Comparison of ENCODE assay signal across 2 cellular contexts in genomic region chr6:125750692-125751333, GRCh38.
A peak's percentile ranks its signal among the peaks of the same experiment; 100 is the strongest.
TF ChIP-seq lines count a peak whose summit lies in the region.

No MANE protein-coding gene starts in this region.

TF ChIP-seq in HEK293, 187 proteins besides CTCF, POLR2A, EP300 and RAD21:
- TF ChIP-seq ZNF610 (tag by site-specific recombination; IDR thresholded peaks at IDR 0.05; ENCODE audit: borderline replicate concordance) = no peak
- TF ChIP-seq ZFP37 (tag by site-specific recombination; IDR thresholded peaks at IDR 0.05) = 0 out of 2 replicates have a peak, but pooled peaks have one; percentile 37
- peak; percentile 42; the same call in 1 of the 2 replicates for TF ChIP-seq PRDM1 (tag by site-specific recombination; IDR thresholded peaks at IDR 0.05)

TF ChIP-seq in GM12878, 131 proteins besides CTCF, POLR2A, EP300 and RAD21:
- TF ChIP-seq CHD4 (IDR thresholded peaks at IDR 0.05) (no peak), HDGF (IDR thresholded peaks at IDR 0.05) (no peak), CEBPB (IDR thresholded peaks at IDR 0.05; ENCODE audit: borderline replicate concordance in 1 of 2, low read depth in 2 of 2, low read length in 2 of 2) (no peak), FOXM1 (IDR thresholded peaks at IDR 0.05; ENCODE audit: low read depth, low read length) (no peak), TARDBP (IDR thresholded peaks at IDR 0.05; ENCODE audit: borderline replicate concordance) (no peak), HSF1 (IDR thresholded peaks at IDR 0.05; ENCODE audit: low read depth, low read length) (no peak), ZNF622 (IDR thresholded peaks at IDR 0.05) (no peak), MEF2B (IDR thresholded peaks at IDR 0.05; ENCODE audit: partially characterized antibody, poor library complexity, severe bottlenecking) (no peak), SMC3 (IDR thresholded peaks at IDR 0.05; ENCODE audit: borderline replicate concordance, low read length) (no peak), MYB (IDR thresholded peaks at IDR 0.05; ENCODE audit: borderline replicate concordance, low read depth, low read length) (no peak), CHD2 (IDR thresholded peaks at IDR 0.05; ENCODE audit: borderline replicate concordance, low read depth, low read length) (no peak), RUNX3 (IDR thresholded peaks at IDR 0.05; ENCODE audit: low read length) (no peak), JUNB (IDR thresholded peaks at IDR 0.05) (no peak), DPF2 (IDR thresholded peaks at IDR 0.05) (no peak)
- TF ChIP-seq, protein P1, sequence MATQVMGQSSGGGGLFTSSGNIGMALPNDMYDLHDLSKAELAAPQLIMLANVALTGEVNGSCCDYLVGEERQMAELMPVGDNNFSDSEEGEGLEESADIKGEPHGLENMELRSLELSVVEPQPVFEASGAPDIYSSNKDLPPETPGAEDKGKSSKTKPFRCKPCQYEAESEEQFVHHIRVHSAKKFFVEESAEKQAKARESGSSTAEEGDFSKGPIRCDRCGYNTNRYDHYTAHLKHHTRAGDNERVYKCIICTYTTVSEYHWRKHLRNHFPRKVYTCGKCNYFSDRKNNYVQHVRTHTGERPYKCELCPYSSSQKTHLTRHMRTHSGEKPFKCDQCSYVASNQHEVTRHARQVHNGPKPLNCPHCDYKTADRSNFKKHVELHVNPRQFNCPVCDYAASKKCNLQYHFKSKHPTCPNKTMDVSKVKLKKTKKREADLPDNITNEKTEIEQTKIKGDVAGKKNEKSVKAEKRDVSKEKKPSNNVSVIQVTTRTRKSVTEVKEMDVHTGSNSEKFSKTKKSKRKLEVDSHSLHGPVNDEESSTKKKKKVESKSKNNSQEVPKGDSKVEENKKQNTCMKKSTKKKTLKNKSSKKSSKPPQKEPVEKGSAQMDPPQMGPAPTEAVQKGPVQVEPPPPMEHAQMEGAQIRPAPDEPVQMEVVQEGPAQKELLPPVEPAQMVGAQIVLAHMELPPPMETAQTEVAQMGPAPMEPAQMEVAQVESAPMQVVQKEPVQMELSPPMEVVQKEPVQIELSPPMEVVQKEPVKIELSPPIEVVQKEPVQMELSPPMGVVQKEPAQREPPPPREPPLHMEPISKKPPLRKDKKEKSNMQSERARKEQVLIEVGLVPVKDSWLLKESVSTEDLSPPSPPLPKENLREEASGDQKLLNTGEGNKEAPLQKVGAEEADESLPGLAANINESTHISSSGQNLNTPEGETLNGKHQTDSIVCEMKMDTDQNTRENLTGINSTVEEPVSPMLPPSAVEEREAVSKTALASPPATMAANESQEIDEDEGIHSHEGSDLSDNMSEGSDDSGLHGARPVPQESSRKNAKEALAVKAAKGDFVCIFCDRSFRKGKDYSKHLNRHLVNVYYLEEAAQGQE (IDR thresholded peaks at IDR 0.05; ENCODE audit: low read depth, low read length) = no peak
- TF ChIP-seq, protein P2, sequence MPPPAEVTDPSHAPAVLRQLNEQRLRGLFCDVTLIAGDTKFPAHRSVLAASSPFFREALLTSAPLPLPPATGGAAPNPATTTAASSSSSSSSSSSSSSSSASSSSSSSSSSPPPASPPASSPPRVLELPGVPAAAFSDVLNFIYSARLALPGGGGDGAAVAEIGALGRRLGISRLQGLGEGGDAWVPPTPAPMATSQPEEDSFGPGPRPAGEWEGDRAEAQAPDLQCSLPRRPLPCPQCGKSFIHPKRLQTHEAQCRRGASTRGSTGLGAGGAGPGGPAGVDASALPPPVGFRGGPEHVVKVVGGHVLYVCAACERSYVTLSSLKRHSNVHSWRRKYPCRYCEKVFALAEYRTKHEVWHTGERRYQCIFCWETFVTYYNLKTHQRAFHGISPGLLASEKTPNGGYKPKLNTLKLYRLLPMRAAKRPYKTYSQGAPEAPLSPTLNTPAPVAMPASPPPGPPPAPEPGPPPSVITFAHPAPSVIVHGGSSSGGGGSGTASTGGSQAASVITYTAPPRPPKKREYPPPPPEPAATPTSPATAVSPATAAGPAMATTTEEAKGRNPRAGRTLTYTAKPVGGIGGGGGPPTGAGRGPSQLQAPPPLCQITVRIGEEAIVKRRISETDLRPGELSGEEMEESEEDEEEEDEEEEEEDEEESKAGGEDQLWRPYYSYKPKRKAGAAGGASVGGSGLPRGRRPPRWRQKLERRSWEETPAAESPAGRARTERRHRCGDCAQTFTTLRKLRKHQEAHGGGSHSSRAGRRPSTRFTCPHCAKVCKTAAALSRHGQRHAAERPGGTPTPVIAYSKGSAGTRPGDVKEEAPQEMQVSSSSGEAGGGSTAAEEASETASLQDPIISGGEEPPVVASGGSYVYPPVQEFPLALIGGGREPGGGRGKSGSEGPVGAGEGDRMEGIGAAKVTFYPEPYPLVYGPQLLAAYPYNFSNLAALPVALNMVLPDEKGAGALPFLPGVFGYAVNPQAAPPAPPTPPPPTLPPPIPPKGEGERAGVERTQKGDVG (CRISPR knock-in tag; IDR thresholded peaks at IDR 0.05) = no peak
